ENCODE assay signal across 28 cellular contexts in the genomic region with DNA sequence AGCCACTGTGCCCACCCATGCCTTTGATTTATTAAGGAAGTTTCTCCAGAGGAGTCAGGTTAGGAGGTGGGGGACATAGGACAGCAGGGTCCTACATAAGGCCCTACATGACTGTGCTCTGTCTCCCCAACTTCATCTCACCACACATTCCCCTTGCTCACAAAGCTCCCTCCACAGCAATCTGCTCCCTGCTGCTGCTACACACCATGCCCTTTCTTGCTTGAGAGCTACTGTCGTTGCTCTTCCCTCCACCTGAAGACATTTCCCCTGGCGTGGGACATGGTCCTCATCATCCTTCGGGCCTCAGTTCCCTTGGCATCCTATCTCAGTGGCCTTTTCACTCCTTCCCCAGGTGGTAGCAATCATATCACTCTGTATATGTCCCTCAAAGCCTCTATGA.
"Had no signal": no experiment of that assay in that cellular context is flagged by ENCODE, and none has a peak within 500 bp of the region (broad histone marks: within the 10 kb centered on the region; RNA-seq: fewer than 3 reads in every experiment).

No MANE protein-coding gene starts in this region.

- H3K4me1 Mint-ChIP-seq: immature natural killer cell; mesothelial cell of epicardium; naive thymus-derived CD4-positive, alpha-beta T cell; stimulated activated effector memory CD8-positive, alpha-beta T cell treated with anti-CD3 and anti-CD28 coated beads, Interleukin-12 subunit alpha, Interleukin-12 subunit beta, amount 100 ng/mL, for 72 hours had no signal

- H3K9me3 Mint-ChIP-seq: natural killer cell treated with Interleukin-12 subunit alpha and Interleukin-12 subunit beta and Interleukin-15 and Interleukin-18, amount 100 ng/mL, for 72 hours; stimulated activated effector memory CD8-positive, alpha-beta T cell treated with anti-CD3 and anti-CD28 coated beads, Interleukin-12 subunit alpha, Interleukin-12 subunit beta, amount 100 ng/mL, for 72 hours had no signal

- H3K4me3 ChIP-seq: left ventricle myocardium inferior, lung, pancreas, prostate gland, sigmoid colon, spleen, suprapubic skin, thoracic aorta, tibial artery, upper lobe of right lung had no signal

- H3K36me3 ChIP-seq: left ventricle myocardium inferior, pancreas, prostate gland, sigmoid colon, spleen, suprapubic skin, thoracic aorta, tibial artery, upper lobe of right lung had no signal

- H3K4me1 ChIP-seq: left ventricle myocardium inferior, prostate gland, sigmoid colon, spleen, suprapubic skin, tibial artery, upper lobe of right lung had no signal

- H3K27ac Mint-ChIP-seq: immature natural killer cell; mesothelial cell of epicardium; naive thymus-derived CD4-positive, alpha-beta T cell; natural killer cell treated with Interleukin-12 subunit alpha and Interleukin-12 subunit beta and Interleukin-15 and Interleukin-18, amount 100 ng/mL, for 72 hours; stimulated activated effector memory CD8-positive, alpha-beta T cell treated with anti-CD3 and anti-CD28 coated beads, Interleukin-12 subunit alpha, Interleukin-12 subunit beta, amount 100 ng/mL, for 72 hours; stimulated activated naive CD8-positive, alpha-beta T cell treated with anti-CD3 and anti-CD28 coated beads, Interleukin-15, Interleukin-2, amounts not matched to agents 100 ng/mL and 50 ng/mL, for 24 hours had no signal

- H3K4me3 Mint-ChIP-seq: immature natural killer cell; mesothelial cell of epicardium; naive thymus-derived CD4-positive, alpha-beta T cell; natural killer cell treated with Interleukin-12 subunit alpha and Interleukin-12 subunit beta and Interleukin-15 and Interleukin-18, amount 100 ng/mL, for 72 hours; stimulated activated effector memory CD8-positive, alpha-beta T cell treated with anti-CD3 and anti-CD28 coated beads, Interleukin-12 subunit alpha, Interleukin-12 subunit beta, amount 100 ng/mL, for 72 hours; stimulated activated naive CD8-positive, alpha-beta T cell treated with anti-CD3 and anti-CD28 coated beads, Interleukin-15, Interleukin-2, amounts not matched to agents 100 ng/mL and 50 ng/mL, for 24 hours had no signal

- H3K27me3 ChIP-seq: pancreas, sigmoid colon, spleen, suprapubic skin, tibial artery, upper lobe of right lung had no signal

- FAIRE-seq: islet of Langerhans, kidney, pancreas, small intestine, urothelium cell line had no signal

- H3K9me3 ChIP-seq: pancreas, prostate gland, suprapubic skin, upper lobe of right lung had no signal

- H3K27ac ChIP-seq: left ventricle myocardium inferior, pancreas, prostate gland, sigmoid colon, spleen, suprapubic skin, thoracic aorta, tibial artery, upper lobe of right lung had no signal

- H3K36me3 Mint-ChIP-seq: mesothelial cell of epicardium; natural killer cell treated with Interleukin-12 subunit alpha and Interleukin-12 subunit beta and Interleukin-15 and Interleukin-18, amount 100 ng/mL, for 72 hours; stimulated activated effector memory CD8-positive, alpha-beta T cell treated with anti-CD3 and anti-CD28 coated beads, Interleukin-12 subunit alpha, Interleukin-12 subunit beta, amount 100 ng/mL, for 72 hours had no signal

- DNase-seq: hippocampal formation; immature natural killer cell; kidney; left ventricle myocardium inferior; mesendoderm; naive thymus-derived CD4-positive, alpha-beta T cell; nucleus accumbens; pancreas; posterior cingulate gyrus; retina; right cardiac atrium; sigmoid colon; small intestine; spleen; stimulated activated CD4-positive, alpha-beta T cell treated with anti-CD3 and anti-CD28 coated beads, Interleukin-4, amount 100 ng/mL, for 24 hours; stimulated activated naive CD4-positive, alpha-beta T cell; tibial artery; upper lobe of right lung had no signal
